In genomic region chr1:161630128-161630742, GRCh38 we compare ENCODE assay signal across 14 cellular contexts. TPM values are rescaled to one million over a fixed set of nuclear protein-coding genes. Genes with fewer than 3 reads are reported as not detected.
"Had no signal": no experiment of that assay in that cellular context is flagged by ENCODE, and none has a peak within 500 bp of the region (broad histone marks: within the 10 kb centered on the region; RNA-seq: fewer than 3 reads in every experiment).

No MANE protein-coding gene starts in this region.

RNA-seq across cellular contexts. Expression of gene FCGR3B, which starts 0.7 kb away (rescaled TPM):
- total RNA-seq: activated B cell treated with CpG ODN at 0.5 μM for 24 hours; activated CD4-positive, alpha-beta memory T cell treated with anti-CD3 and anti-CD28 coated beads for 36 hours; activated CD4-positive, alpha-beta T cell treated with anti-CD3 and anti-CD28 coated beads, Interleukin-2, amount 10 ng/mL, durations not matched to agents 24 days and 14 days; activated CD8-positive, alpha-beta memory T cell treated with anti-CD3 and anti-CD28 coated beads for 36 hours; activated CD8-positive, alpha-beta T cell treated with anti-CD3 and anti-CD28 coated beads for 36 hours; activated naive CD4-positive, alpha-beta T cell treated with anti-CD3 and anti-CD28 coated beads for 36 hours; activated naive CD4-positive, alpha-beta T cell treated with anti-CD3 and anti-CD28 coated beads, Interleukin-2, amount 50 U/mL, for 72 hours; activated naive CD8-positive, alpha-beta T cell treated with anti-CD3 and anti-CD28 coated beads for 36 hours; activated T-cell treated with anti-CD3 and anti-CD28 coated beads, Interleukin-2, amount 50 U/mL, for 4 hours; activated T-helper 1 cell treated with anti-CD3 and anti-CD28 coated beads, Interleukin-12 subunit alpha, Interleukin-12 subunit beta, Interleukin-2, Interleukin-4 antibody, amounts not matched to agents 30 ng/mL and 10 ng/mL and 1 ng/mL, durations not matched to agents 14 hours and 24 hours and 36 hours; activated T-helper 17 cell treated with anti-CD3 and anti-CD28 coated beads, Interleukin-2, amount 50 U/mL, for 72 hours; astrocyte; body of pancreas had no signal

RNA-seq across cellular contexts. Expression of gene FCGR2B, which starts 32.7 kb away (rescaled TPM):
- total RNA-seq: activated CD4-positive, alpha-beta memory T cell treated with anti-CD3 and anti-CD28 coated beads for 36 hours; activated CD4-positive, alpha-beta T cell treated with anti-CD3 and anti-CD28 coated beads, Interleukin-2, amount 10 ng/mL, durations not matched to agents 24 days and 14 days; activated CD8-positive, alpha-beta memory T cell treated with anti-CD3 and anti-CD28 coated beads for 36 hours; activated CD8-positive, alpha-beta T cell treated with anti-CD3 and anti-CD28 coated beads for 36 hours; activated naive CD4-positive, alpha-beta T cell treated with anti-CD3 and anti-CD28 coated beads for 36 hours; activated T-cell treated with anti-CD3 and anti-CD28 coated beads, Interleukin-2, amount 50 U/mL, for 72 hours; activated T-helper 1 cell treated with anti-CD3 and anti-CD28 coated beads, Interleukin-12 subunit alpha, Interleukin-12 subunit beta, Interleukin-2, Interleukin-4 antibody, amounts not matched to agents 30 ng/mL and 10 ng/mL and 1 ng/mL, durations not matched to agents 14 hours and 24 hours and 36 hours; astrocyte had no signal
